8 cellular contexts compared by ENCODE assay signal in the genomic region with DNA sequence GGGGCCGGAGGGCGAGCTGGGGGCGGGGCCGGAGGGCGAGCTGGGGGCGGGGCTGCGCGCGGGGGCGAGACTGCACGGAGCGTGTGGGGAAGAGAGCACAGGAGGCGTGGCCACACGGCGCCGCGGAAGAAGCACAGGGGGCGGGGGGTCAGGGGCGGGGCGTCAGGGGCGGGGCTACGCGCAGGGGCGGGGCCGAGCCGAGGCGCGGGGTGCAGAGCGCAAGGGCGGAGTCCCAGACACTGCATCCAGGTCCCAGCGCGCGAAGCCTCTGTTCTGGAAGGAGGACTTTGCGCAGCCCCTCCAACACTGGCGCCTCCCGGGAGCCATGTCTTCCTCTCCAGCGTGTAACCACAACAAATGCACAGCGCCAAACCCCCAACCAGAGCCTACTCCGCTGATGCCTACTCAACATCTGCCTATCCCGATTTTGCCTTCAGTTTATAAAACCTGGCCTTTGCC.
DNase-seq lines count a peak whose midpoint lies in the region; ATAC-seq and TF ChIP-seq lines count a peak whose summit lies in the region.

No MANE protein-coding gene starts in this region.

- H3K36me3 ChIP-seq in BLaER1 treated with 17β-estradiol and CSF1 and Interleukin-3, amounts not matched to agents 10 nM and 100 nM, result peaks cover 0 to 56% (median 7%) of the 10 kb centered on the region in 11 experiments; a peak in 8 of 22 replicates
- H3K36me3 ChIP-seq in tibial artery, result no peaks in the 10 kb centered on the region

- H3K4me2 ChIP-seq in BLaER1 treated with 17β-estradiol and CSF1 and Interleukin-3, amounts not matched to agents 10 nM and 100 nM, result peak overlapping the region; percentile 81 to 100 (median 88)

- peak; percentile 73 for ATAC-seq in GM21381 (IDR thresholded peaks at IDR 0.05; ENCODE audit: unreplicated experiment)

- peak overlapping the region in 9 of 10 experiments; percentile 14 to 81 (median 69); a peak in 14 of 20 replicates for H3K4me3 ChIP-seq in BLaER1 treated with 17β-estradiol and CSF1 and Interleukin-3, amounts not matched to agents 10 nM and 100 nM
- peak overlapping the region; percentile 97 to 99 for H3K4me3 ChIP-seq in tibial artery

- no peaks in the 10 kb centered on the region; a peak in 1 of 22 replicates for H3K27me3 ChIP-seq in BLaER1 treated with 17β-estradiol and CSF1 and Interleukin-3, amounts not matched to agents 10 nM and 100 nM
- no peaks in the 10 kb centered on the region for H3K27me3 ChIP-seq in tibial artery

- peaks cover 81 to 98% (median 97%) of the 10 kb centered on the region in 11 experiments for H4K20me1 ChIP-seq in BLaER1 treated with 17β-estradiol and CSF1 and Interleukin-3, amounts not matched to agents 10 nM and 100 nM

- no peak for TF ChIP-seq CTCF in tibial artery (IDR thresholded peaks at IDR 0.05)

- H3K4me1 ChIP-seq in BLaER1 treated with 17β-estradiol and CSF1 and Interleukin-3, amounts not matched to agents 10 nM and 100 nM, result peaks cover 67 to 82% (median 79%) of the 10 kb centered on the region in 10 experiments
- H3K4me1 ChIP-seq in tibial artery, result peaks cover 0 to 64% (median 60%) of the 10 kb centered on the region in 4 donors

- DNase-seq in HUDEP-2 (lab: John Stamatoyannopoulos, UW; ENCODE audit: unreplicated experiment in 76 of 76) (peak in 73 of 76 experiments; percentile 19 to 94 (median 84)), SW480 (ENCODE audit: low spot score) (peak; percentile 83), cardiac septum (ENCODE audit: low spot score) (peak; percentile 96), posterior cingulate gyrus (peak; percentile 64 to 97 (median 80)), tibial artery (peak; percentile 87 to 96)
- DNase-seq in activated naive CD8-positive, alpha-beta T cell treated with anti-CD3 and anti-CD28 coated beads, Interleukin-2, amount 50 U/mL, for 16 hours (ENCODE audit: low read depth, low spot score), result peak; percentile 67

- intact Hi-C loops in cardiac septum (cut with DNase I), result loop anchor here (2.0 kb wide), 1 partner anchor 33 kb away; no protein-coding TSS in a partner anchor
- intact Hi-C loops in posterior cingulate gyrus (cut with DNase I), result no loop called here
- intact Hi-C loops in tibial artery (cut with DNase I; ENCODE audit: low total_unique reads), result no loop called here

- peak overlapping the region in 8 of 11 experiments; percentile 41 to 85 (median 54); a peak in 13 of 22 replicates for H3K9ac ChIP-seq in BLaER1 treated with 17β-estradiol and CSF1 and Interleukin-3, amounts not matched to agents 10 nM and 100 nM

- no peaks in the 10 kb centered on the region for H3K9me3 ChIP-seq in BLaER1 treated with 17β-estradiol and CSF1 and Interleukin-3, amounts not matched to agents 10 nM and 100 nM (replicated peaks in 1 of 11)
- H3K9me3 ChIP-seq in tibial artery, result no peaks in the 10 kb centered on the region

- peak overlapping the region in 3 of 11 experiments; percentile 30 to 58 (median 41); a peak in 8 of 22 replicates for H3K27ac ChIP-seq in BLaER1 treated with 17β-estradiol and CSF1 and Interleukin-3, amounts not matched to agents 10 nM and 100 nM
- H3K27ac ChIP-seq in tibial artery, result peak overlapping the region; percentile 75 to 94
